ENCODE assay signal across 13 cellular contexts in genomic region chr3:123981317-123981716, GRCh38. TPM values are rescaled to one million over a fixed set of nuclear protein-coding genes. Genes with fewer than 3 reads are reported as not detected.
A peak's percentile ranks its signal among the peaks of the same experiment; 100 is the strongest.
DNase-seq lines count a peak whose midpoint lies in the region; ATAC-seq, FAIRE-seq and TF ChIP-seq lines count a peak whose summit lies in the region.
"Not testable (repeated sequence)": the region's sequence is repeated elsewhere in the genome, so short reads cannot be mapped to it uniquely, and the experiment has no call there.
"Had no signal": no experiment of that assay in that cellular context is flagged by ENCODE, and none has a peak within 500 bp of the region (broad histone marks: within the 10 kb centered on the region; RNA-seq: fewer than 3 reads in every experiment).

No MANE protein-coding gene starts in this region.

- DNase-seq in GM23338 (ENCODE audit: low spot score): peak; percentile 35
- DNase-seq in WTC11 (ENCODE audit: low spot score): peak; percentile 18
- peak in 1 of 2 experiments; percentile 53 for DNase-seq in H1 (ENCODE audit: low read depth in 1 of 2, low spot score in 2 of 2)
- DNase-seq in keratinocyte (ENCODE audit: low read depth, low spot score): not testable (repeated sequence)
- peak in 2 of 3 donors; percentile 45 to 49 for DNase-seq in mucosa of descending colon

- H3K4me2 ChIP-seq in GM23338: 0 out of 2 replicates have a peak overlapping the region, but pooled peaks have one; percentile 1
- H3K4me2 ChIP-seq in H1 (ENCODE audit: insufficient read depth in 1 of 2, low read depth in 2 of 2, low read length in 2 of 2); keratinocyte (ENCODE audit: control insufficient read depth, extremely low read depth, insufficient read depth, low read depth, low read length): not testable (repeated sequence)

- not testable (repeated sequence) for H2BK120ac ChIP-seq in H1 (replicated peaks; ENCODE audit: low read depth, low read length)

- not testable (repeated sequence) for H3K23me2 ChIP-seq in H1 (ENCODE audit: low read depth, low read length)

- H2AK5ac ChIP-seq in H1 (ENCODE audit: low read depth, low read length): not testable (repeated sequence)

- peak; percentile 72 for ATAC-seq in GM23338
- ATAC-seq in WTC11: peak; percentile 71
- peak; percentile 74 for ATAC-seq in mucosa of descending colon

- H3K9me3 Mint-ChIP-seq in GM23338, WTC11: not testable (repeated sequence)

- H2AFZ ChIP-seq in GM23338: 0 out of 2 replicates have a peak overlapping the region, but pooled peaks have one; percentile 14
- not testable (repeated sequence) for H2AFZ ChIP-seq in H1 (ENCODE audit: low read length); keratinocyte (ENCODE audit: control insufficient read depth, low read length)

- not testable (repeated sequence) for H3K4me1 Mint-ChIP-seq in GM23338
- peaks cover 11% of the 10 kb centered on the region for H3K4me1 Mint-ChIP-seq in WTC11

- not testable (repeated sequence) for H3K4me3 ChIP-seq in GM23338; HEK293 (ENCODE audit: low read depth, low read length); H1 (ENCODE audit: extremely low read depth in 1 of 4, insufficient read depth in 2 of 4, low read depth in 3 of 4, low read length in 4 of 4); keratinocyte (ENCODE audit: control insufficient read depth in 2 of 3, extremely low read depth in 1 of 3, insufficient read depth in 2 of 3, low read depth in 1 of 3, low read length in 3 of 3); mucosa of descending colon

- H4K8ac ChIP-seq in H1 (ENCODE audit: extremely low read depth, insufficient read depth, low read length): not testable (repeated sequence)

- H3K36me3 Mint-ChIP-seq in GM23338 (ENCODE audit: low read depth); WTC11: not testable (repeated sequence)

- H3K27me3 Mint-ChIP-seq in GM23338 (ENCODE audit: insufficient read depth, low read depth, poor library complexity): not testable (repeated sequence)
- H3K27me3 Mint-ChIP-seq in WTC11 (ENCODE audit: low read depth): peaks cover 20% of the 10 kb centered on the region

- not testable (repeated sequence) for H3K4me1 ChIP-seq in GM23338 (ENCODE audit: insufficient read depth); HEK293 (ENCODE audit: control insufficient read depth, insufficient read depth, low read length); H1 (replicated peaks in 1 of 4; ENCODE audit: control insufficient read depth in 3 of 4, insufficient read depth in 4 of 4, low read length in 3 of 4); keratinocyte (ENCODE audit: control insufficient read depth, extremely low read depth, insufficient read depth, low read length); mucosa of descending colon (ENCODE audit: low read depth)

- H2BK20ac ChIP-seq in H1 (ENCODE audit: low read length): not testable (repeated sequence)

- H3K27me3 ChIP-seq in GM23338 (ENCODE audit: insufficient read depth); H1 (replicated peaks in 1 of 4; ENCODE audit: control insufficient read depth in 3 of 4, extremely low read depth in 1 of 4, insufficient read depth in 3 of 4, low read length in 3 of 4): not testable (repeated sequence)
- peaks cover 20% of the 10 kb centered on the region for H3K27me3 ChIP-seq in keratinocyte (ENCODE audit: control insufficient read depth, extremely low read depth, insufficient read depth, low read length)

- dilution Hi-C loops in keratinocyte (cut with MboI; ENCODE audit: extremely low pct_ligation_motif_present, low sequenced_read_pairs): not testable (repeated sequence)

- not testable (repeated sequence) for H3K79me2 ChIP-seq in GM23338 (replicated peaks; ENCODE audit: insufficient read depth); H1 (ENCODE audit: control insufficient read depth in 1 of 2, insufficient read depth in 2 of 2, low read length in 2 of 2); keratinocyte (ENCODE audit: control insufficient read depth, insufficient read depth, low read length)

- not testable (repeated sequence) for H4K5ac ChIP-seq in H1 (ENCODE audit: insufficient read length, low read depth, low read length)

- not testable (repeated sequence) for H3K56ac ChIP-seq in H1 (replicated peaks; ENCODE audit: insufficient read length, low read depth, low read length)

- not testable (repeated sequence) for H3K79me1 ChIP-seq in H1 (ENCODE audit: low read depth, low read length)

- H4K91ac ChIP-seq in H1 (replicated peaks; ENCODE audit: insufficient read length, low read length): not testable (repeated sequence)

- not testable (repeated sequence) for H3K23ac ChIP-seq in H1 (ENCODE audit: insufficient read length)

- POLR2A ChIA-PET in HEK293 (lab: Yijun Ruan, JAX); WTC11 (lab: Charles Lee); H1 (lab: Charles Lee; ENCODE audit: partially characterized antibody): not testable (repeated sequence)

- H2BK15ac ChIP-seq in H1 (ENCODE audit: low read length): not testable (repeated sequence)

- H3K9me2 ChIP-seq in GM23338 (ENCODE audit: insufficient read depth): not testable (repeated sequence)

- not testable (repeated sequence) for TF ChIP-seq POLR2A in H1 (IDR thresholded peaks at IDR 0.05; ENCODE audit: control extremely low read depth in 1 of 2, low read depth in 2 of 2, low read length in 2 of 2)

- H3K9me1 ChIP-seq in keratinocyte (ENCODE audit: control insufficient read depth, extremely low read depth, insufficient read depth, low read length): not testable (repeated sequence)

- not testable (repeated sequence) for H3F3A ChIP-seq in GM23338 (replicated peaks; ENCODE audit: low read depth)

- CTCF ChIA-PET in HEK293 (lab: Yijun Ruan, JAX): interaction anchor here (0.6 to 3.7 kb wide), 2 partner anchors 8 to 1650 kb away, joined by 4 to 14 read pairs; no protein-coding TSS in a partner anchor
- CTCF ChIA-PET in WTC11 (lab: Charles Lee): not testable (repeated sequence)
- CTCF ChIA-PET in H1 (lab: Charles Lee; ENCODE audit: partially characterized antibody): interaction anchor here (1.2 to 1.8 kb wide), 2 partner anchors 8 to 26 kb away, joined by 3 to 16 read pairs; no protein-coding TSS in a partner anchor

- H3K27ac Mint-ChIP-seq in GM23338, WTC11: not testable (repeated sequence)

- not testable (repeated sequence) for H3K14ac ChIP-seq in H1 (ENCODE audit: insufficient read length)

- not testable (repeated sequence) for H2BK5ac ChIP-seq in H1 (ENCODE audit: low read depth, low read length)

- not testable (repeated sequence) for H4K20me1 ChIP-seq in GM23338 (replicated peaks; ENCODE audit: insufficient read depth); H1 (replicated peaks in 1 of 2; ENCODE audit: control insufficient read depth in 1 of 2, insufficient read depth in 2 of 2, low read length in 2 of 2); keratinocyte (ENCODE audit: control insufficient read depth, extremely low read depth, insufficient read depth, low read length)

- H3K18ac ChIP-seq in H1 (ENCODE audit: extremely low read depth, low read length): not testable (repeated sequence)

- intact Hi-C loops in mucosa of descending colon (cut with DNase I, micrococcal nuclease): not testable (repeated sequence)

- H2BK12ac ChIP-seq in H1 (ENCODE audit: low read depth, low read length): not testable (repeated sequence)

- not testable (repeated sequence) for H3K4me3 Mint-ChIP-seq in GM23338, WTC11

- not testable (repeated sequence) for H3K4ac ChIP-seq in H1 (replicated peaks; ENCODE audit: insufficient read length, low read depth, low read length)

- 66% methylated on average over 4 of the region's 4 CpGs; no CpG with 5 or more reads in 1 of the 2 experiments for WGBS in H1 (ENCODE audit: extremely low coverage in 1 of 2, insufficient coverage in 1 of 2, insufficient read length in 1 of 2, insufficient replicate concordance in 2 of 2, low coverage in 1 of 2, low lambda C conversion rate in 2 of 2, missing lambda C conversion rate in 1 of 2), 2 experiments

- not testable (repeated sequence) for H3K36me3 ChIP-seq in GM23338 (ENCODE audit: insufficient read depth); HEK293 (ENCODE audit: control insufficient read depth in 2 of 2, insufficient read depth in 1 of 2, low read length in 2 of 2); H1 (ENCODE audit: control insufficient read depth in 2 of 4, insufficient read depth in 4 of 4, low read length in 3 of 4); keratinocyte (ENCODE audit: control insufficient read depth in 2 of 2, extremely low read depth in 1 of 2, insufficient read depth in 2 of 2, low read length in 2 of 2); mucosa of descending colon (ENCODE audit: low read depth)

- not testable (repeated sequence) for TF ChIP-seq RAD21 in H1 (IDR thresholded peaks at IDR 0.05 in 1 of 2, conservative IDR thresholded peaks at IDR 0.05 in 1 of 2; ENCODE audit: low read depth in 2 of 2, low read length in 2 of 2)

- H3K9ac ChIP-seq in H1 (replicated peaks in 1 of 4; ENCODE audit: extremely low read depth in 1 of 4, low read depth in 3 of 4, low read length in 3 of 4); keratinocyte (ENCODE audit: control insufficient read depth, extremely low read depth, insufficient read depth, low read length): not testable (repeated sequence)

- not testable (repeated sequence) for H3K9me3 ChIP-seq in HEK293 (ENCODE audit: control insufficient read depth, insufficient read depth, low read depth, low read length); H1 (ENCODE audit: insufficient read depth in 2 of 2, low read depth in 1 of 2, low read length in 1 of 2); keratinocyte (ENCODE audit: control insufficient read depth, low read depth, low read length); mucosa of descending colon

- FAIRE-seq in H1 (lab: Jason Lieb, UNC) (peak; percentile 66), keratinocyte (lab: Jason Lieb, UNC) (peak; percentile 52)

- H3K27ac ChIP-seq in GM23338 (ENCODE audit: low read depth); HEK293 (ENCODE audit: extremely low read depth, low read depth, low read length); H1 (ENCODE audit: low read depth, low read length); keratinocyte (ENCODE audit: control insufficient read depth, insufficient read depth, low read length): not testable (repeated sequence)

- not testable (repeated sequence) for TF ChIP-seq EP300 in H1 (IDR thresholded peaks at IDR 0.05; ENCODE audit: borderline replicate concordance in 1 of 2, low read depth in 2 of 2, low read length in 2 of 2)

- not testable (repeated sequence) for TF ChIP-seq CTCF in GM23338 (conservative IDR thresholded peaks at IDR 0.05; ENCODE audit: low read depth in 2 of 2); HEK293 (tag by site-specific recombination; IDR thresholded peaks at IDR 0.05); WTC11 (IDR thresholded peaks at IDR 0.05); H1 (IDR thresholded peaks at IDR 0.05; ENCODE audit: control extremely low read depth in 1 of 3, insufficient read depth in 1 of 3, low read depth in 1 of 3, low read length in 3 of 3); keratinocyte (optimal IDR thresholded peaks at IDR 0.05 in 1 of 3, IDR thresholded peaks at IDR 0.05 in 1 of 3, conservative IDR thresholded peaks at IDR 0.05 in 1 of 3; ENCODE audit: extremely low read depth in 1 of 3, insufficient read depth in 2 of 3, low read length in 3 of 3); mucosa of descending colon (IDR thresholded peaks at IDR 0.05)

RNA-seq across cellular contexts. Expression of gene ROPN1, which starts 10.6 kb away (rescaled TPM):
- 0.27 TPM in 1 of 2 replicates, not detected in the other for total RNA-seq in GM23338 (2014; rRNA removed; shearing (Covaris generic))
- polyA plus RNA-seq in GM23338 (2016; fragmentation: Nextera tagmentation; extraction: Ambion mirVana) (0.11 TPM in 1 of 2 replicates, not detected in the other), H1 (2011; rRNA removed) (0.03 and 0.06 TPM in 2 replicates), keratinocyte (0.35 to 0.62 TPM (median 0.45 TPM) in 3 replicates)
- total RNA-seq in WTC11 (2021) (not detected in 3 replicates), mucosa of descending colon (1 to 10 TPM in 1 of 3 donors, under 1 TPM in 2; 0.41 to 2.0 (median 0.58) TPM)
- 0.44 TPM in 1 of 2 replicates, not detected in the other for total RNA-seq in H1 (2021; fragmentation: NEBNext Ultra II Directional; extraction: Animal tissue kit (Norgen Biotek cat#: 25700))
- 0.10 TPM for polyA plus RNA-seq in H1 (2011; cell fraction: cytosol; rRNA removed)
- polyA plus RNA-seq in H1 (2011; cell fraction: nucleus; rRNA removed): 0.17 TPM
- not detected in 4 replicates for polyA plus RNA-seq in H1 (2012, experiment 1 of 2)
- not detected for polyA plus RNA-seq in H1 (2012, experiment 2 of 2)
- polyA plus RNA-seq in H1 (2013, experiment 1 of 2): 0.08 TPM
- 0.06 TPM for polyA plus RNA-seq in H1 (2013, experiment 2 of 2)
- not detected in 2 replicates for polyA minus RNA-seq in H1 (2011; rRNA and poly(A)+ RNA removed)
- not detected for polyA minus RNA-seq in H1 (2011; cell fraction: cytosol; rRNA and poly(A)+ RNA removed)
- polyA minus RNA-seq in H1 (2011; cell fraction: nucleus; rRNA and poly(A)+ RNA removed): not detected
- polyA plus RNA-seq in keratinocyte (2011; ENCODE audit: low read depth): not detected
- 0.52 and 0.80 TPM in 2 replicates for polyA plus RNA-seq in keratinocyte (2011; cell fraction: cytosol; rRNA removed)
- 0.41 and 1.0 TPM in 2 replicates for polyA plus RNA-seq in keratinocyte (2011; cell fraction: nucleus; rRNA removed)
- 0.23 and 0.40 TPM in 2 replicates for polyA plus RNA-seq in keratinocyte (2012; ENCODE audit: low replicate concordance)
- polyA minus RNA-seq in keratinocyte: 0.53 TPM in 1 of 3 replicates, not detected in the others
- polyA minus RNA-seq in keratinocyte (2011; cell fraction: cytosol; rRNA and poly(A)+ RNA removed): not detected
- polyA minus RNA-seq in keratinocyte (2011; cell fraction: nucleus; rRNA and poly(A)+ RNA removed): not detected in 2 replicates
- total RNA-seq: A673; Calu3; CD4-positive, alpha-beta memory T cell; Daoy; G401; H7 had no signal
- polyA plus RNA-seq: BJ; CD4-positive, alpha-beta memory T cell had no signal

RNA-seq across cellular contexts. Expression of gene CCDC14, which starts 20.3 kb away (rescaled TPM):
- 89.2 and 113 TPM in 2 replicates for total RNA-seq in GM23338 (2014; rRNA removed; shearing (Covaris generic))
- polyA plus RNA-seq in GM23338 (2016; fragmentation: Nextera tagmentation; extraction: Ambion mirVana) (38.5 and 52.5 TPM in 2 replicates), H1 (2011; rRNA removed) (66.9 and 95.7 TPM in 2 replicates), keratinocyte (29.8 to 63.7 TPM (median 50.5 TPM) in 3 replicates)
- total RNA-seq in WTC11 (2021) (52.4 to 67.0 TPM (median 64.1 TPM) in 3 replicates), mucosa of descending colon (10 to 100 TPM; 60.5 to 93.8 (median 62.8) TPM)
- total RNA-seq in H1 (2021; fragmentation: NEBNext Ultra II Directional; extraction: Animal tissue kit (Norgen Biotek cat#: 25700)): 53.6 and 55.2 TPM in 2 replicates
- 65.6 TPM for polyA plus RNA-seq in H1 (2011; cell fraction: cytosol; rRNA removed)
- 328 TPM for polyA plus RNA-seq in H1 (2011; cell fraction: nucleus; rRNA removed)
- 59.6 to 96.5 TPM (median 73.7 TPM) in 4 replicates for polyA plus RNA-seq in H1 (2012, experiment 1 of 2)
- 3.0 TPM for polyA plus RNA-seq in H1 (2012, experiment 2 of 2)
- polyA plus RNA-seq in H1 (2013, experiment 1 of 2): 74.9 TPM
- polyA plus RNA-seq in H1 (2013, experiment 2 of 2): 67.3 TPM
- 135 and 173 TPM in 2 replicates for polyA minus RNA-seq in H1 (2011; rRNA and poly(A)+ RNA removed)
- polyA minus RNA-seq in H1 (2011; cell fraction: cytosol; rRNA and poly(A)+ RNA removed): 36.1 TPM
- polyA minus RNA-seq in H1 (2011; cell fraction: nucleus; rRNA and poly(A)+ RNA removed): 262 TPM
- 16.5 TPM for polyA plus RNA-seq in keratinocyte (2011; ENCODE audit: low read depth)
- polyA plus RNA-seq in keratinocyte (2011; cell fraction: cytosol; rRNA removed): 10.8 and 19.8 TPM in 2 replicates
- 245 and 288 TPM in 2 replicates for polyA plus RNA-seq in keratinocyte (2011; cell fraction: nucleus; rRNA removed)
- polyA plus RNA-seq in keratinocyte (2012; ENCODE audit: low replicate concordance): 15.0 and 16.3 TPM in 2 replicates
- polyA minus RNA-seq in keratinocyte: 26.6 to 68.9 TPM (median 44.2 TPM) in 3 replicates
- polyA minus RNA-seq in keratinocyte (2011; cell fraction: cytosol; rRNA and poly(A)+ RNA removed): 6.1 TPM
- polyA minus RNA-seq in keratinocyte (2011; cell fraction: nucleus; rRNA and poly(A)+ RNA removed): 34.4 and 74.2 TPM in 2 replicates

RNA-seq across cellular contexts. Expression of gene KALRN, which starts 51.9 kb away (rescaled TPM):
- 12.0 and 13.6 TPM in 2 replicates for total RNA-seq in GM23338 (2014; rRNA removed; shearing (Covaris generic))
- polyA plus RNA-seq in GM23338 (2016; fragmentation: Nextera tagmentation; extraction: Ambion mirVana): 2.4 and 4.2 TPM in 2 replicates
- 10.4 to 15.1 TPM (median 11.4 TPM) in 3 replicates for total RNA-seq in WTC11 (2021)
- total RNA-seq in H1 (2021; fragmentation: NEBNext Ultra II Directional; extraction: Animal tissue kit (Norgen Biotek cat#: 25700)): 7.0 and 8.5 TPM in 2 replicates
- 3.5 and 4.2 TPM in 2 replicates for polyA plus RNA-seq in H1 (2011; rRNA removed)
- polyA plus RNA-seq in H1 (2011; cell fraction: cytosol; rRNA removed): 5.5 TPM
- polyA plus RNA-seq in H1 (2011; cell fraction: nucleus; rRNA removed): 13.2 TPM
- polyA plus RNA-seq in H1 (2012, experiment 1 of 2): 3.7 to 5.5 TPM (median 4.4 TPM) in 4 replicates
- polyA plus RNA-seq in H1 (2012, experiment 2 of 2): 1.2 TPM
- 3.0 TPM for polyA plus RNA-seq in H1 (2013, experiment 1 of 2)
- polyA plus RNA-seq in H1 (2013, experiment 2 of 2): 2.9 TPM
- 21.7 and 24.4 TPM in 2 replicates for polyA minus RNA-seq in H1 (2011; rRNA and poly(A)+ RNA removed)
- 3.4 TPM for polyA minus RNA-seq in H1 (2011; cell fraction: cytosol; rRNA and poly(A)+ RNA removed)
- 42.3 TPM for polyA minus RNA-seq in H1 (2011; cell fraction: nucleus; rRNA and poly(A)+ RNA removed)
- polyA plus RNA-seq in keratinocyte: 0.66 to 0.91 TPM (median 0.73 TPM) in 3 replicates
- 5.1 TPM for polyA plus RNA-seq in keratinocyte (2011; ENCODE audit: low read depth)
- polyA plus RNA-seq in keratinocyte (2011; cell fraction: cytosol; rRNA removed): 0.68 and 1.4 TPM in 2 replicates
- polyA plus RNA-seq in keratinocyte (2011; cell fraction: nucleus; rRNA removed): 2.2 and 3.0 TPM in 2 replicates
- 0.52 and 3.1 TPM in 2 replicates for polyA plus RNA-seq in keratinocyte (2012; ENCODE audit: low replicate concordance)
- polyA minus RNA-seq in keratinocyte: 0.36 to 2.0 TPM (median 0.96 TPM) in 3 replicates
- polyA minus RNA-seq in keratinocyte (2011; cell fraction: cytosol; rRNA and poly(A)+ RNA removed): 0.96 TPM
- polyA minus RNA-seq in keratinocyte (2011; cell fraction: nucleus; rRNA and poly(A)+ RNA removed): 2.1 and 2.4 TPM in 2 replicates
- 10 to 100 TPM; 35.4 to 78.3 (median 73.5) TPM for total RNA-seq in mucosa of descending colon
